27 cellular contexts compared by ENCODE assay signal in genomic region chr6:137602871-137603270, GRCh38.
"Had no signal": no experiment of that assay in that cellular context is flagged by ENCODE, and none has a peak within 500 bp of the region (broad histone marks: within the 10 kb centered on the region; RNA-seq: fewer than 3 reads in every experiment).

No MANE protein-coding gene starts in this region.

- H3K9me3 ChIP-seq: esophagus muscularis mucosa, gastroesophageal sphincter had no signal

- H3K27me3 ChIP-seq: gastroesophageal sphincter had no signal

- H3K4me1 ChIP-seq: esophagus muscularis mucosa, gastroesophageal sphincter had no signal

- H3K27ac ChIP-seq: brain microvascular endothelial cell, coronary artery, dorsolateral prefrontal cortex, esophagus muscularis mucosa, gastroesophageal sphincter, WERI-Rb-1 had no signal

- H3K4me3 ChIP-seq: coronary artery, dorsolateral prefrontal cortex, esophagus muscularis mucosa, gastroesophageal sphincter had no signal

- H3K36me3 ChIP-seq: brain microvascular endothelial cell, esophagus muscularis mucosa, gastroesophageal sphincter, WERI-Rb-1 had no signal

- ATAC-seq: activated CD4-positive, CD25-positive, alpha-beta regulatory T cell treated with anti-CD3 and anti-CD28 coated beads, Interleukin-2, amount 50 U/mL, for 24 hours; activated CD8-positive, alpha-beta T cell treated with anti-CD3 and anti-CD28 coated beads for 36 hours; activated T-cell treated with anti-CD3 and anti-CD28 coated beads, Interleukin-2, amount 50 U/mL, for 4 hours; activated T-helper 17 cell treated with anti-CD3 and anti-CD28 coated beads, Interleukin-2, amount 50 U/mL, for 72 hours; gastroesophageal sphincter; T-helper 17 cell had no signal

- DNase-seq: activated B cell treated with CpG ODN at 0.5 μM for 24 hours; activated CD4-positive, alpha-beta T cell treated with anti-CD3 and anti-CD28 coated beads for 48 hours; activated CD4-positive, alpha-beta T cell treated with anti-CD3 and anti-CD28 coated beads, Interleukin-2, amount 50 U/mL, for 1 hour; activated CD4-positive, alpha-beta T cell treated with anti-CD3 and anti-CD28 coated beads, Interleukin-2, amount 50 U/mL, for 48 hours; activated CD8-positive, alpha-beta memory T cell treated with anti-CD3 and anti-CD28 coated beads for 24 hours; activated CD8-positive, alpha-beta T cell treated with anti-CD3 and anti-CD28 coated beads for 36 hours; activated effector memory CD4-positive, alpha-beta T cell treated with Interleukin-2 at 50 U/mL for 16 hours; activated gamma-delta T cell treated with Interleukin-2 at 50 U/mL for 16 hours; activated naive CD4-positive, alpha-beta T cell treated with anti-CD3 and anti-CD28 coated beads, Interleukin-2, amount 50 U/mL, for 16 hours; activated naive CD4-positive, alpha-beta T cell treated with Interleukin-2 at 50 U/mL for 16 hours; activated T-cell treated with anti-CD3 and anti-CD28 coated beads, Interleukin-2, amount 50 U/mL, for 4 hours; amniotic stem cell; anterior cingulate cortex; brain microvascular endothelial cell; dorsolateral prefrontal cortex; effector memory CD4-positive, alpha-beta T cell; erythroblast; foreskin melanocyte; head of caudate nucleus; T-helper 17 cell; T1000 had no signal
